ENCODE assay signal across 9 cellular contexts in the genomic region with DNA sequence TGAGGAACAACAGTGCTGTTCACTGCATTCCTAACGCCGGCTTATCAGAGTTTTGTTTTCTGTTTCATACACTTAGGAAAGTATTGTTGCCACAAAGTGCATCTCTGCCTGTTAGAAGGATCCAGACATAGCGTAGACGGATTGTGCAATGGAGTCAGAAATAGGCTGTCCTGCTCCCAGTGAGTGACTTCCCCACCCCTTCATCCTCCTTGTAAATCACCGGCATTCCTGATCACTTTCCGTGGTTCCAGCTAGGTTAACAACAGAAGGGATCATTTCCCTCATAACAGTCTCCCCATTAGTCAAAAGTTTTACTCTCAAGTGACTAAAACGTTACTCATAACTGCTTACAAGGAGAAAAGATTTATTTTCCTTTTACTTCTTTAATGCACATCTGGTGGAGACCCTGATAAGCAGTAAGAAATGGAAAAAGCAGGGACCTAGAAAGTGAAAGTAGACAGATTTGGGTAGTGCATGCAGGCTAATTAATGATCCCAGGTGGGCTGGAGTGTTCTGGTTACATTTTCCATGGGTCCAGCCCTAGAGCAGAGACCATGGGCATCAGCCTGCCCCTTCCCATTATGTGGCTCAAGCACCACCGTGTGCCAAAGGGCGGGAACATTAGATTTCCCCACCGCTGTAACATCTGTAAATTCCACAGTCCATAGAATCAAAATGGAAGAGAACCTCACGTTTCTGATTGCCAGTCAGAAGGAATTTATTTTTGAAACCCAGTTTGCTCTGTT.
DNase-seq lines count a peak whose midpoint lies in the region; ATAC-seq, FAIRE-seq and TF ChIP-seq lines count a peak whose summit lies in the region.
"Had no signal": no experiment of that assay in that cellular context is flagged by ENCODE, and none has a peak within 500 bp of the region (broad histone marks: within the 10 kb centered on the region; RNA-seq: fewer than 3 reads in every experiment).

No MANE protein-coding gene starts in this region.

- no peaks in the 10 kb centered on the region for H3K9me3 ChIP-seq in breast epithelium

- H3K27ac ChIP-seq in breast epithelium = peak overlapping the region; percentile 23 to 52

- no peaks in the 10 kb centered on the region for H3K27me3 ChIP-seq in breast epithelium

- peaks cover 17% of the 10 kb centered on the region for H3K4me1 Mint-ChIP-seq in activated CD4-positive, alpha-beta T cell treated with anti-CD3 and anti-CD28 coated beads for 36 hours
- H3K4me1 Mint-ChIP-seq in activated CD4-positive, alpha-beta T cell treated with anti-CD3 and anti-CD28 coated beads, Interleukin-2, amount 10 ng/mL, durations not matched to agents 24 days and 14 days = no peaks in the 10 kb centered on the region

- no peak for TF ChIP-seq POLR2A in breast epithelium (IDR thresholded peaks at IDR 0.05)

- H3K4me1 ChIP-seq in breast epithelium = peaks cover 0 to 5% of the 10 kb centered on the region in 2 donors

- POLR2A ChIA-PET in activated CD4-positive, alpha-beta T cell treated with anti-CD3 and anti-CD28 coated beads for 36 hours (lab: Charles Lee) = no interaction called here

- no peaks in the 10 kb centered on the region for H3K36me3 ChIP-seq in breast epithelium

- H3K27ac Mint-ChIP-seq in activated CD4-positive, alpha-beta T cell treated with anti-CD3 and anti-CD28 coated beads for 36 hours = no peak overlapping the region
- H3K27ac Mint-ChIP-seq in activated CD4-positive, alpha-beta T cell treated with anti-CD3 and anti-CD28 coated beads, Interleukin-2, amount 10 ng/mL, durations not matched to agents 24 days and 14 days = no peak overlapping the region

- no peaks in the 10 kb centered on the region for H3K27me3 Mint-ChIP-seq in activated CD4-positive, alpha-beta T cell treated with anti-CD3 and anti-CD28 coated beads for 36 hours
- H3K27me3 Mint-ChIP-seq in activated CD4-positive, alpha-beta T cell treated with anti-CD3 and anti-CD28 coated beads, Interleukin-2, amount 10 ng/mL, durations not matched to agents 24 days and 14 days = no peaks in the 10 kb centered on the region

- intact Hi-C loops in activated CD4-positive, alpha-beta T cell treated with anti-CD3 and anti-CD28 coated beads for 36 hours (cut with DNase I, micrococcal nuclease) = loop anchor here in 1 of 2 experiments (5.0 kb wide), 1 partner anchor 40 kb away; no protein-coding TSS in a partner anchor
- intact Hi-C loops in activated CD4-positive, alpha-beta T cell treated with anti-CD3 and anti-CD28 coated beads, Interleukin-2, amount 10 ng/mL, durations not matched to agents 24 days and 14 days (cut with micrococcal nuclease) = no loop called here
- intact Hi-C loops in breast epithelium (cut with DNase I; ENCODE audit: low total_unique reads) = no loop called here
- intact Hi-C loops in left colon (cut with DNase I, micrococcal nuclease) = no loop called here

- no peak for ATAC-seq in activated CD4-positive, alpha-beta T cell treated with anti-CD3 and anti-CD28 coated beads for 36 hours
- ATAC-seq in left colon = peak; percentile 46

- no peak for DNase-seq in activated CD4-positive, alpha-beta T cell treated with anti-CD3 and anti-CD28 coated beads for 36 hours
- no peak for DNase-seq in activated CD4-positive, alpha-beta T cell treated with anti-CD3 and anti-CD28 coated beads, Interleukin-2, amount 10 ng/mL, durations not matched to agents 24 days and 14 days
- DNase-seq in breast epithelium (ENCODE audit: low spot score in 2 of 2) = no peak
- DNase-seq in left colon = no peak
- peak; percentile 66 for DNase-seq in urothelium cell line (ENCODE audit: low spot score)
- DNase-seq in DMS53 (lab: John Stamatoyannopoulos, UW) = no peak
- DNase-seq in activated CD4-positive, alpha-beta T cell treated with anti-CD3 and anti-CD28 coated beads, Interleukin-2, amount 50 U/mL, for 1 hour = no peak
- DNase-seq in NCI-H1930 (lab: John Stamatoyannopoulos, UW) = no peak

- H3K36me3 Mint-ChIP-seq in activated CD4-positive, alpha-beta T cell treated with anti-CD3 and anti-CD28 coated beads for 36 hours (ENCODE audit: low read depth) = no peaks in the 10 kb centered on the region
- no peaks in the 10 kb centered on the region for H3K36me3 Mint-ChIP-seq in activated CD4-positive, alpha-beta T cell treated with anti-CD3 and anti-CD28 coated beads, Interleukin-2, amount 10 ng/mL, durations not matched to agents 24 days and 14 days (ENCODE audit: low read depth)

- peak overlapping the region; percentile 12 for H3K4me3 Mint-ChIP-seq in activated CD4-positive, alpha-beta T cell treated with anti-CD3 and anti-CD28 coated beads for 36 hours
- H3K4me3 Mint-ChIP-seq in activated CD4-positive, alpha-beta T cell treated with anti-CD3 and anti-CD28 coated beads, Interleukin-2, amount 10 ng/mL, durations not matched to agents 24 days and 14 days = no peak overlapping the region

- peak overlapping the region in 1 of 3 donors; percentile 19 for H3K4me3 ChIP-seq in breast epithelium

- no peaks in the 10 kb centered on the region for H3K9me3 Mint-ChIP-seq in activated CD4-positive, alpha-beta T cell treated with anti-CD3 and anti-CD28 coated beads for 36 hours (ENCODE audit: low read depth)
- H3K9me3 Mint-ChIP-seq in activated CD4-positive, alpha-beta T cell treated with anti-CD3 and anti-CD28 coated beads, Interleukin-2, amount 10 ng/mL, durations not matched to agents 24 days and 14 days = no peaks in the 10 kb centered on the region

- peak; percentile 91 for FAIRE-seq in urothelium cell line (lab: Jason Lieb, UNC)
- FAIRE-seq: A204.1 had no signal

- TF ChIP-seq CTCF in breast epithelium (IDR thresholded peaks at IDR 0.05) = no peak

- CTCF ChIA-PET in activated CD4-positive, alpha-beta T cell treated with anti-CD3 and anti-CD28 coated beads for 36 hours (lab: Charles Lee) = no interaction called here
